In genomic region chr15:96261575-96262034, GRCh38 we compare ENCODE assay signal across 1 cellular context.
TF ChIP-seq lines count a peak whose summit lies in the region.

No MANE protein-coding gene starts in this region.

TF ChIP-seq in HepG2, 621 proteins besides CTCF, POLR2A, EP300 and RAD21 (continued from another document and continues in another):
- TF ChIP-seq MLXIP (CRISPR knock-in tag; IDR thresholded peaks at IDR 0.05; ENCODE audit: borderline replicate concordance) (no peak), ATF2 (CRISPR knock-in tag; IDR thresholded peaks at IDR 0.05) (peak; percentile 24; the same call in 1 of the 2 replicates), ZFP62 (CRISPR knock-in tag; IDR thresholded peaks at IDR 0.05) (no peak), NFRKB (IDR thresholded peaks at IDR 0.05) (no peak), ZNF737 (CRISPR knock-in tag; IDR thresholded peaks at IDR 0.05; ENCODE audit: borderline replicate concordance) (no peak), ZNF407 (CRISPR knock-in tag; IDR thresholded peaks at IDR 0.05; ENCODE audit: not compliant biosample characterization) (no peak), KLF13 (CRISPR knock-in tag; IDR thresholded peaks at IDR 0.05) (no peak), ZSCAN5A (CRISPR knock-in tag; IDR thresholded peaks at IDR 0.05; ENCODE audit: borderline replicate concordance) (no peak), HDAC2 (CRISPR knock-in tag; IDR thresholded peaks at IDR 0.05) (peak; percentile 41; the same call in 1 of the 2 replicates), NFYC (CRISPR knock-in tag; IDR thresholded peaks at IDR 0.05) (no peak; the same call in 1 of the 2 replicates), NCOR1 (IDR thresholded peaks at IDR 0.05; ENCODE audit: borderline replicate concordance, low read length) (0 out of 2 replicates have a peak, but pooled peaks have one; percentile 14), MAFG (CRISPR knock-in tag; IDR thresholded peaks at IDR 0.05) (no peak), RERE (CRISPR knock-in tag; IDR thresholded peaks at IDR 0.05; ENCODE audit: low read depth) (no peak), KLF11 (CRISPR knock-in tag; IDR thresholded peaks at IDR 0.05) (no peak; the same call in 1 of the 2 replicates), RBM39 (IDR thresholded peaks at IDR 0.05; ENCODE audit: low read depth, low read length, poor library complexity, severe bottlenecking) (no peak), MBD4 (IDR thresholded peaks at IDR 0.05; ENCODE audit: borderline replicate concordance, low read length) (no peak), ZEB1 (IDR thresholded peaks at IDR 0.05; ENCODE audit: insufficient replicate concordance, low read depth) (no peak), MLX (CRISPR knock-in tag; IDR thresholded peaks at IDR 0.05) (peak; percentile 94), SIX1 (CRISPR knock-in tag; IDR thresholded peaks at IDR 0.05; ENCODE audit: borderline replicate concordance) (no peak; the same call in 1 of the 2 replicates), RBAK (CRISPR knock-in tag; IDR thresholded peaks at IDR 0.05) (no peak), ZNF710 (CRISPR knock-in tag; IDR thresholded peaks at IDR 0.05; ENCODE audit: borderline replicate concordance) (no peak), ZNF740 (CRISPR knock-in tag; IDR thresholded peaks at IDR 0.05) (no peak), MED13 (CRISPR knock-in tag; IDR thresholded peaks at IDR 0.05) (no peak), GATA4 (IDR thresholded peaks at IDR 0.05; ENCODE audit: borderline replicate concordance, low read depth) (no peak), ZNF446 (CRISPR knock-in tag; IDR thresholded peaks at IDR 0.05) (no peak), IRX3 (CRISPR knock-in tag; IDR thresholded peaks at IDR 0.05; ENCODE audit: borderline replicate concordance, low read depth) (no peak), ZNF761 (CRISPR knock-in tag; conservative IDR thresholded peaks at IDR 0.05) (no peak), ZSCAN30 (CRISPR knock-in tag; IDR thresholded peaks at IDR 0.05) (no peak), PHF21A (CRISPR knock-in tag; IDR thresholded peaks at IDR 0.05) (no peak), RELA (CRISPR knock-in tag; IDR thresholded peaks at IDR 0.05) (no peak), LCORL (IDR thresholded peaks at IDR 0.05) (no peak), LCORL (CRISPR knock-in tag; IDR thresholded peaks at IDR 0.05) (no peak; the same call in 1 of the 2 replicates), ZNF782 (CRISPR knock-in tag; IDR thresholded peaks at IDR 0.05; ENCODE audit: borderline replicate concordance) (no peak), STAT5B (CRISPR knock-in tag; IDR thresholded peaks at IDR 0.05) (no peak)
